ENCODE assay signal across 2 cellular contexts in the genomic region with DNA sequence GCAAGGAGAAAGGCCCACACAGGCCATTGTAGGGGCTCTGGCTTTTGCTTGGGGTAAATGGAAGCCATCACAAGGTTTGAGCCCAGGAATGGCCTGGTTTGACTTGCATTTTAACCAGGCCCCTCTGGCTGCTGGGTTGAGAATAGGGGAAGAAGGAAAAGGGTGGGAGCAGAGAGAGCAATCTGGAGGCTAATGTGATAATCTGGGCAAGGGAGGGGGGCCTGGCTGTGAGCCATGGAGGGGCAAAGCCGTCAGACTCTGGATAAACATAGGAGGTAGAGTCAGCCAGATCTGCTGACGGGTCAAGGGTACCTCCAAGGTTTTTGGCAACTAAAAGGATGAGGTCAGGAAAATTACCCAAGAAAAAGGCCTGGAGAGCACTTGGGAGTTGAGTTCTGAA.
TF ChIP-seq lines count a peak whose summit lies in the region.

No MANE protein-coding gene starts in this region.

TF ChIP-seq in HepG2, 621 proteins besides CTCF, POLR2A, EP300 and RAD21:
- TF ChIP-seq ZNF7 (CRISPR knock-in tag; IDR thresholded peaks at IDR 0.05), result no peak
- TF ChIP-seq ZNF572 (CRISPR knock-in tag; IDR thresholded peaks at IDR 0.05), result no peak
- TF ChIP-seq FLYWCH1 (CRISPR knock-in tag; IDR thresholded peaks at IDR 0.05), result no peak
- TF ChIP-seq ZNF317 (CRISPR knock-in tag; IDR thresholded peaks at IDR 0.05), result no peak
- no peak for TF ChIP-seq PHB2 (IDR thresholded peaks at IDR 0.05; ENCODE audit: partially characterized antibody)
- TF ChIP-seq, protein P1, sequence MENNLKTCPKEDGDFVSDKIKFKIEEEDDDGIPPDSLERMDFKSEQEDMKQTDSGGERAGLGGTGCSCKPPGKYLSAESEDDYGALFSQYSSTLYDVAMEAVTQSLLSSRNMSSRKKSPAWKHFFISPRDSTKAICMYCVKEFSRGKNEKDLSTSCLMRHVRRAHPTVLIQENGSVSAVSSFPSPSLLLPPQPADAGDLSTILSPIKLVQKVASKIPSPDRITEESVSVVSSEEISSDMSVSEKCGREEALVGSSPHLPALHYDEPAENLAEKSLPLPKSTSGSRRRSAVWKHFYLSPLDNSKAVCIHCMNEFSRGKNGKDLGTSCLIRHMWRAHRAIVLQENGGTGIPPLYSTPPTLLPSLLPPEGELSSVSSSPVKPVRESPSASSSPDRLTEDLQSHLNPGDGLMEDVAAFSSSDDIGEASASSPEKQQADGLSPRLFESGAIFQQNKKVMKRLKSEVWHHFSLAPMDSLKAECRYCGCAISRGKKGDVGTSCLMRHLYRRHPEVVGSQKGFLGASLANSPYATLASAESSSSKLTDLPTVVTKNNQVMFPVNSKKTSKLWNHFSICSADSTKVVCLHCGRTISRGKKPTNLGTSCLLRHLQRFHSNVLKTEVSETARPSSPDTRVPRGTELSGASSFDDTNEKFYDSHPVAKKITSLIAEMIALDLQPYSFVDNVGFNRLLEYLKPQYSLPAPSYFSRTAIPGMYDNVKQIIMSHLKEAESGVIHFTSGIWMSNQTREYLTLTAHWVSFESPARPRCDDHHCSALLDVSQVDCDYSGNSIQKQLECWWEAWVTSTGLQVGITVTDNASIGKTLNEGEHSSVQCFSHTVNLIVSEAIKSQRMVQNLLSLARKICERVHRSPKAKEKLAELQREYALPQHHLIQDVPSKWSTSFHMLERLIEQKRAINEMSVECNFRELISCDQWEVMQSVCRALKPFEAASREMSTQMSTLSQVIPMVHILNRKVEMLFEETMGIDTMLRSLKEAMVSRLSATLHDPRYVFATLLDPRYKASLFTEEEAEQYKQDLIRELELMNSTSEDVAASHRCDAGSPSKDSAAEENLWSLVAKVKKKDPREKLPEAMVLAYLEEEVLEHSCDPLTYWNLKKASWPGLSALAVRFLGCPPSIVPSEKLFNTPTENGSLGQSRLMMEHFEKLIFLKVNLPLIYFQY (CRISPR knock-in tag; IDR thresholded peaks at IDR 0.05; ENCODE audit: borderline replicate concordance), result no peak
- TF ChIP-seq ZNF781 (CRISPR knock-in tag; IDR thresholded peaks at IDR 0.05; ENCODE audit: borderline replicate concordance, not compliant biosample characterization), result no peak
- TF ChIP-seq HNRNPUL1 (IDR thresholded peaks at IDR 0.05; ENCODE audit: low read depth, low read length), result no peak
- TF ChIP-seq, protein P2, sequence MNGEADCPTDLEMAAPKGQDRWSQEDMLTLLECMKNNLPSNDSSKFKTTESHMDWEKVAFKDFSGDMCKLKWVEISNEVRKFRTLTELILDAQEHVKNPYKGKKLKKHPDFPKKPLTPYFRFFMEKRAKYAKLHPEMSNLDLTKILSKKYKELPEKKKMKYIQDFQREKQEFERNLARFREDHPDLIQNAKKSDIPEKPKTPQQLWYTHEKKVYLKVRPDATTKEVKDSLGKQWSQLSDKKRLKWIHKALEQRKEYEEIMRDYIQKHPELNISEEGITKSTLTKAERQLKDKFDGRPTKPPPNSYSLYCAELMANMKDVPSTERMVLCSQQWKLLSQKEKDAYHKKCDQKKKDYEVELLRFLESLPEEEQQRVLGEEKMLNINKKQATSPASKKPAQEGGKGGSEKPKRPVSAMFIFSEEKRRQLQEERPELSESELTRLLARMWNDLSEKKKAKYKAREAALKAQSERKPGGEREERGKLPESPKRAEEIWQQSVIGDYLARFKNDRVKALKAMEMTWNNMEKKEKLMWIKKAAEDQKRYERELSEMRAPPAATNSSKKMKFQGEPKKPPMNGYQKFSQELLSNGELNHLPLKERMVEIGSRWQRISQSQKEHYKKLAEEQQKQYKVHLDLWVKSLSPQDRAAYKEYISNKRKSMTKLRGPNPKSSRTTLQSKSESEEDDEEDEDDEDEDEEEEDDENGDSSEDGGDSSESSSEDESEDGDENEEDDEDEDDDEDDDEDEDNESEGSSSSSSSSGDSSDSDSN (CRISPR knock-in tag; IDR thresholded peaks at IDR 0.05), result no peak
- TF ChIP-seq REXO4 (CRISPR knock-in tag; IDR thresholded peaks at IDR 0.05; ENCODE audit: borderline replicate concordance), result no peak
- TF ChIP-seq, protein P3, sequence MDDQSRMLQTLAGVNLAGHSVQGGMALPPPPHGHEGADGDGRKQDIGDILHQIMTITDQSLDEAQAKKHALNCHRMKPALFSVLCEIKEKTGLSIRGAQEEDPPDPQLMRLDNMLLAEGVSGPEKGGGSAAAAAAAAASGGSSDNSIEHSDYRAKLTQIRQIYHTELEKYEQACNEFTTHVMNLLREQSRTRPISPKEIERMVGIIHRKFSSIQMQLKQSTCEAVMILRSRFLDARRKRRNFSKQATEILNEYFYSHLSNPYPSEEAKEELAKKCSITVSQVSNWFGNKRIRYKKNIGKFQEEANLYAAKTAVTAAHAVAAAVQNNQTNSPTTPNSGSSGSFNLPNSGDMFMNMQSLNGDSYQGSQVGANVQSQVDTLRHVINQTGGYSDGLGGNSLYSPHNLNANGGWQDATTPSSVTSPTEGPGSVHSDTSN (CRISPR knock-in tag; IDR thresholded peaks at IDR 0.05; ENCODE audit: borderline replicate concordance), result no peak
- TF ChIP-seq ZSCAN20 (CRISPR knock-in tag; IDR thresholded peaks at IDR 0.05; ENCODE audit: borderline replicate concordance), result no peak
- TF ChIP-seq ZNF546 (CRISPR knock-in tag; conservative IDR thresholded peaks at IDR 0.05), result no peak
- TF ChIP-seq ZSCAN25 (CRISPR knock-in tag; IDR thresholded peaks at IDR 0.05), result no peak
- no peak for TF ChIP-seq ZIK1 (CRISPR knock-in tag; IDR thresholded peaks at IDR 0.05; ENCODE audit: borderline replicate concordance, low read depth)
- no peak for TF ChIP-seq HDAC1 (CRISPR knock-in tag; IDR thresholded peaks at IDR 0.05)
- no peak for TF ChIP-seq GTF2F1 (IDR thresholded peaks at IDR 0.05; ENCODE audit: low read length)
TF ChIP-seq in HepG2: peak in this region for 0.

TF ChIP-seq in SK-N-SH treated with all-trans-retinoic acid at 6 μM for 48 hours, 23 proteins besides CTCF, POLR2A, EP300 and RAD21:
- no peak for TF ChIP-seq ISL1 (CRISPR knock-in tag; IDR thresholded peaks at IDR 0.05)
- TF ChIP-seq, protein P4, sequence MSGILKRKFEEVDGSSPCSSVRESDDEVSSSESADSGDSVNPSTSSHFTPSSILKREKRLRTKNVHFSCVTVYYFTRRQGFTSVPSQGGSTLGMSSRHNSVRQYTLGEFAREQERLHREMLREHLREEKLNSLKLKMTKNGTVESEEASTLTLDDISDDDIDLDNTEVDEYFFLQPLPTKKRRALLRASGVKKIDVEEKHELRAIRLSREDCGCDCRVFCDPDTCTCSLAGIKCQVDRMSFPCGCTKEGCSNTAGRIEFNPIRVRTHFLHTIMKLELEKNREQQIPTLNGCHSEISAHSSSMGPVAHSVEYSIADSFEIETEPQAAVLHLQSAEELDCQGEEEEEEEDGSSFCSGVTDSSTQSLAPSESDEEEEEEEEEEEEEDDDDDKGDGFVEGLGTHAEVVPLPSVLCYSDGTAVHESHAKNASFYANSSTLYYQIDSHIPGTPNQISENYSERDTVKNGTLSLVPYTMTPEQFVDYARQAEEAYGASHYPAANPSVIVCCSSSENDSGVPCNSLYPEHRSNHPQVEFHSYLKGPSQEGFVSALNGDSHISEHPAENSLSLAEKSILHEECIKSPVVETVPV (CRISPR knock-in tag; IDR thresholded peaks at IDR 0.05), result no peak
- no peak for TF ChIP-seq CSDC2 (CRISPR knock-in tag; IDR thresholded peaks at IDR 0.05)
- TF ChIP-seq, protein P5, sequence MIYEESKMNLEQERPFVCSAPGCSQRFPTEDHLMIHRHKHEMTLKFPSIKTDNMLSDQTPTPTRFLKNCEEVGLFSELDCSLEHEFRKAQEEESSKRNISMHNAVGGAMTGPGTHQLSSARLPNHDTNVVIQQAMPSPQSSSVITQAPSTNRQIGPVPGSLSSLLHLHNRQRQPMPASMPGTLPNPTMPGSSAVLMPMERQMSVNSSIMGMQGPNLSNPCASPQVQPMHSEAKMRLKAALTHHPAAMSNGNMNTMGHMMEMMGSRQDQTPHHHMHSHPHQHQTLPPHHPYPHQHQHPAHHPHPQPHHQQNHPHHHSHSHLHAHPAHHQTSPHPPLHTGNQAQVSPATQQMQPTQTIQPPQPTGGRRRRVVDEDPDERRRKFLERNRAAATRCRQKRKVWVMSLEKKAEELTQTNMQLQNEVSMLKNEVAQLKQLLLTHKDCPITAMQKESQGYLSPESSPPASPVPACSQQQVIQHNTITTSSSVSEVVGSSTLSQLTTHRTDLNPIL (CRISPR knock-in tag; IDR thresholded peaks at IDR 0.05; ENCODE audit: low read depth), result no peak
- TF ChIP-seq ZFP3 (CRISPR knock-in tag; IDR thresholded peaks at IDR 0.05), result no peak
- no peak for TF ChIP-seq ZC3H10 (CRISPR knock-in tag; IDR thresholded peaks at IDR 0.05)
- TF ChIP-seq ARNTL (CRISPR knock-in tag; IDR thresholded peaks at IDR 0.05; ENCODE audit: borderline replicate concordance, low read depth), result no peak
- no peak for TF ChIP-seq ZFP30 (CRISPR knock-in tag; IDR thresholded peaks at IDR 0.05)
- TF ChIP-seq TCF4 (CRISPR knock-in tag; IDR thresholded peaks at IDR 0.05; ENCODE audit: borderline replicate concordance), result no peak
- TF ChIP-seq, protein P6, sequence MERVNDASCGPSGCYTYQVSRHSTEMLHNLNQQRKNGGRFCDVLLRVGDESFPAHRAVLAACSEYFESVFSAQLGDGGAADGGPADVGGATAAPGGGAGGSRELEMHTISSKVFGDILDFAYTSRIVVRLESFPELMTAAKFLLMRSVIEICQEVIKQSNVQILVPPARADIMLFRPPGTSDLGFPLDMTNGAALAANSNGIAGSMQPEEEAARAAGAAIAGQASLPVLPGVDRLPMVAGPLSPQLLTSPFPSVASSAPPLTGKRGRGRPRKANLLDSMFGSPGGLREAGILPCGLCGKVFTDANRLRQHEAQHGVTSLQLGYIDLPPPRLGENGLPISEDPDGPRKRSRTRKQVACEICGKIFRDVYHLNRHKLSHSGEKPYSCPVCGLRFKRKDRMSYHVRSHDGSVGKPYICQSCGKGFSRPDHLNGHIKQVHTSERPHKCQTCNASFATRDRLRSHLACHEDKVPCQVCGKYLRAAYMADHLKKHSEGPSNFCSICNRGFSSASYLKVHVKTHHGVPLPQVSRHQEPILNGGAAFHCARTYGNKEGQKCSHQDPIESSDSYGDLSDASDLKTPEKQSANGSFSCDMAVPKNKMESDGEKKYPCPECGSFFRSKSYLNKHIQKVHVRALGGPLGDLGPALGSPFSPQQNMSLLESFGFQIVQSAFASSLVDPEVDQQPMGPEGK (CRISPR knock-in tag; IDR thresholded peaks at IDR 0.05; ENCODE audit: borderline replicate concordance), result no peak
- TF ChIP-seq TOX (CRISPR knock-in tag; IDR thresholded peaks at IDR 0.05; ENCODE audit: borderline replicate concordance), result no peak
- TF ChIP-seq, protein P7, sequence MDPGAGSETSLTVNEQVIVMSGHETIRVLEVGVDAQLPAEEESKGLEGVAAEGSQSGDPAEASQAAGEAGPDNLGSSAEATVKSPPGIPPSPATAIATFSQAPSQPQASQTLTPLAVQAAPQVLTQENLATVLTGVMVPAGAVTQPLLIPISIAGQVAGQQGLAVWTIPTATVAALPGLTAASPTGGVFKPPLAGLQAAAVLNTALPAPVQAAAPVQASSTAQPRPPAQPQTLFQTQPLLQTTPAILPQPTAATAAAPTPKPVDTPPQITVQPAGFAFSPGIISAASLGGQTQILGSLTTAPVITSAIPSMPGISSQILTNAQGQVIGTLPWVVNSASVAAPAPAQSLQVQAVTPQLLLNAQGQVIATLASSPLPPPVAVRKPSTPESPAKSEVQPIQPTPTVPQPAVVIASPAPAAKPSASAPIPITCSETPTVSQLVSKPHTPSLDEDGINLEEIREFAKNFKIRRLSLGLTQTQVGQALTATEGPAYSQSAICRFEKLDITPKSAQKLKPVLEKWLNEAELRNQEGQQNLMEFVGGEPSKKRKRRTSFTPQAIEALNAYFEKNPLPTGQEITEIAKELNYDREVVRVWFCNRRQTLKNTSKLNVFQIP (CRISPR knock-in tag; IDR thresholded peaks at IDR 0.05; ENCODE audit: borderline replicate concordance, low read depth), result no peak
- no peak for TF ChIP-seq ZNF565 (CRISPR knock-in tag; conservative IDR thresholded peaks at IDR 0.05; ENCODE audit: low read depth)
